In genomic region chr17:5706835-5707234, GRCh38 we compare ENCODE assay signal across 8 cellular contexts.
DNase-seq lines count a peak whose midpoint lies in the region; ATAC-seq and TF ChIP-seq lines count a peak whose summit lies in the region.

No MANE protein-coding gene starts in this region.

- peak; percentile 82 for ATAC-seq in GM23338
- no peak for ATAC-seq in GM18907 (IDR thresholded peaks at IDR 0.05; ENCODE audit: unreplicated experiment)

- peaks cover 5% of the 10 kb centered on the region for H3K27me3 Mint-ChIP-seq in GM23338 (ENCODE audit: insufficient read depth, low read depth, poor library complexity)

- no peak overlapping the region for H3K4me3 ChIP-seq in AG04450 (ENCODE audit: low read depth, low read length)
- no peak overlapping the region for H3K4me3 ChIP-seq in GM23338
- no peak overlapping the region for H3K4me3 ChIP-seq in fibroblast of mammary gland (ENCODE audit: control insufficient read depth, low read depth, low read length)

- POLR2A ChIA-PET in AG04450 (lab: Yijun Ruan, JAX) = interaction anchor here (0.6 kb wide), 1 partner anchor 811 kb away, joined by 4 read pairs; no protein-coding TSS in a partner anchor

- H3F3A ChIP-seq in GM23338 (replicated peaks; ENCODE audit: low read depth) = no peaks in the 10 kb centered on the region

- no peak overlapping the region for H3K4me3 Mint-ChIP-seq in GM23338

- H3K4me1 Mint-ChIP-seq in GM23338 = peaks cover 17% of the 10 kb centered on the region

- H3K4me1 ChIP-seq in GM23338 (ENCODE audit: insufficient read depth) = peaks cover 6% of the 10 kb centered on the region

- H3K36me3 ChIP-seq in GM23338 (ENCODE audit: insufficient read depth) = no peaks in the 10 kb centered on the region

- H3K36me3 Mint-ChIP-seq in GM23338 (ENCODE audit: low read depth) = peaks cover 6% of the 10 kb centered on the region; the same call in 1 of the 3 replicates

- H2AFZ ChIP-seq in GM23338 = 0 out of 2 replicates have a peak overlapping the region, but pooled peaks have one; percentile 45

- no peaks in the 10 kb centered on the region for H3K79me2 ChIP-seq in GM23338 (replicated peaks; ENCODE audit: insufficient read depth)

- CTCF ChIA-PET in AG04450 (lab: Charles Lee) = interaction anchor here (0.6 to 3.5 kb wide), 13 partner anchors 8 to 767 kb away, joined by 3 to 35 read pairs (median 5); no protein-coding TSS in a partner anchor

- H4K20me1 ChIP-seq in GM23338 (replicated peaks; ENCODE audit: insufficient read depth) = no peaks in the 10 kb centered on the region

- TF ChIP-seq CTCF in AG04450 (IDR thresholded peaks at IDR 0.05; ENCODE audit: low read depth, low read length) (peak; percentile 90), GM23338 (conservative IDR thresholded peaks at IDR 0.05; ENCODE audit: low read depth in 2 of 2) (peak; percentile 86 to 95), fibroblast of mammary gland (conservative IDR thresholded peaks at IDR 0.05; ENCODE audit: control insufficient read depth, insufficient read depth, low read depth, low read length) (peak; percentile 71)

- H3K27ac ChIP-seq in AG04450 (ENCODE audit: low read depth, low read length) (no peak overlapping the region), GM23338 (ENCODE audit: low read depth) (no peak overlapping the region)

- H3K4me2 ChIP-seq in GM23338 = no peak overlapping the region

- H3K27me3 ChIP-seq in AG04450 (ENCODE audit: control insufficient read depth, insufficient read depth, low read length) (peaks cover 2% of the 10 kb centered on the region), GM23338 (ENCODE audit: insufficient read depth) (no peaks in the 10 kb centered on the region)

- H3K9me2 ChIP-seq in GM23338 (ENCODE audit: insufficient read depth) = no peaks in the 10 kb centered on the region

- DNase-seq in AG04450 (ENCODE audit: low read depth, low spot score) (peak; percentile 29), GM23338 (ENCODE audit: low spot score) (peak; percentile 92), NOMO-1 (lab: John Stamatoyannopoulos, UW; ENCODE audit: unreplicated experiment in 2 of 2) (peak; percentile 5 to 40), activated T-cell treated with anti-CD3 and anti-CD28 coated beads for 24 hours (ENCODE audit: low read depth) (peak; percentile 32), fibroblast of mammary gland (ENCODE audit: low read depth) (peak; percentile 53), non-pigmented ciliary epithelial cell (ENCODE audit: low read depth) (peak; percentile 14), superior temporal gyrus (ENCODE audit: extremely low spot score) (peak; percentile 69)

- peaks cover 12% of the 10 kb centered on the region; the same call in 2 of the 3 replicates for H3K9me3 Mint-ChIP-seq in GM23338

- H3K27ac Mint-ChIP-seq in GM23338 = no peak overlapping the region

- H3K9me3 ChIP-seq in AG04450 (ENCODE audit: control insufficient read depth, insufficient read depth, low read length) = no peaks in the 10 kb centered on the region

TF ChIP-seq in GM23338, 12 proteins besides CTCF, POLR2A, EP300 and RAD21:
- TF ChIP-seq CREB1 (CRISPR knock-in tag; IDR thresholded peaks at IDR 0.05; ENCODE audit: low read depth) = no peak
- no peak for TF ChIP-seq REST (IDR thresholded peaks at IDR 0.05; ENCODE audit: unreplicated experiment)
- TF ChIP-seq ZNF114 (CRISPR knock-in tag; IDR thresholded peaks at IDR 0.05) = no peak
- no peak for TF ChIP-seq NANOG (IDR thresholded peaks at IDR 0.05; ENCODE audit: borderline replicate concordance)
- TF ChIP-seq EZH2phosphoT487 (IDR thresholded peaks at IDR 0.05; ENCODE audit: unreplicated experiment) = no peak
- TF ChIP-seq, protein P1, sequence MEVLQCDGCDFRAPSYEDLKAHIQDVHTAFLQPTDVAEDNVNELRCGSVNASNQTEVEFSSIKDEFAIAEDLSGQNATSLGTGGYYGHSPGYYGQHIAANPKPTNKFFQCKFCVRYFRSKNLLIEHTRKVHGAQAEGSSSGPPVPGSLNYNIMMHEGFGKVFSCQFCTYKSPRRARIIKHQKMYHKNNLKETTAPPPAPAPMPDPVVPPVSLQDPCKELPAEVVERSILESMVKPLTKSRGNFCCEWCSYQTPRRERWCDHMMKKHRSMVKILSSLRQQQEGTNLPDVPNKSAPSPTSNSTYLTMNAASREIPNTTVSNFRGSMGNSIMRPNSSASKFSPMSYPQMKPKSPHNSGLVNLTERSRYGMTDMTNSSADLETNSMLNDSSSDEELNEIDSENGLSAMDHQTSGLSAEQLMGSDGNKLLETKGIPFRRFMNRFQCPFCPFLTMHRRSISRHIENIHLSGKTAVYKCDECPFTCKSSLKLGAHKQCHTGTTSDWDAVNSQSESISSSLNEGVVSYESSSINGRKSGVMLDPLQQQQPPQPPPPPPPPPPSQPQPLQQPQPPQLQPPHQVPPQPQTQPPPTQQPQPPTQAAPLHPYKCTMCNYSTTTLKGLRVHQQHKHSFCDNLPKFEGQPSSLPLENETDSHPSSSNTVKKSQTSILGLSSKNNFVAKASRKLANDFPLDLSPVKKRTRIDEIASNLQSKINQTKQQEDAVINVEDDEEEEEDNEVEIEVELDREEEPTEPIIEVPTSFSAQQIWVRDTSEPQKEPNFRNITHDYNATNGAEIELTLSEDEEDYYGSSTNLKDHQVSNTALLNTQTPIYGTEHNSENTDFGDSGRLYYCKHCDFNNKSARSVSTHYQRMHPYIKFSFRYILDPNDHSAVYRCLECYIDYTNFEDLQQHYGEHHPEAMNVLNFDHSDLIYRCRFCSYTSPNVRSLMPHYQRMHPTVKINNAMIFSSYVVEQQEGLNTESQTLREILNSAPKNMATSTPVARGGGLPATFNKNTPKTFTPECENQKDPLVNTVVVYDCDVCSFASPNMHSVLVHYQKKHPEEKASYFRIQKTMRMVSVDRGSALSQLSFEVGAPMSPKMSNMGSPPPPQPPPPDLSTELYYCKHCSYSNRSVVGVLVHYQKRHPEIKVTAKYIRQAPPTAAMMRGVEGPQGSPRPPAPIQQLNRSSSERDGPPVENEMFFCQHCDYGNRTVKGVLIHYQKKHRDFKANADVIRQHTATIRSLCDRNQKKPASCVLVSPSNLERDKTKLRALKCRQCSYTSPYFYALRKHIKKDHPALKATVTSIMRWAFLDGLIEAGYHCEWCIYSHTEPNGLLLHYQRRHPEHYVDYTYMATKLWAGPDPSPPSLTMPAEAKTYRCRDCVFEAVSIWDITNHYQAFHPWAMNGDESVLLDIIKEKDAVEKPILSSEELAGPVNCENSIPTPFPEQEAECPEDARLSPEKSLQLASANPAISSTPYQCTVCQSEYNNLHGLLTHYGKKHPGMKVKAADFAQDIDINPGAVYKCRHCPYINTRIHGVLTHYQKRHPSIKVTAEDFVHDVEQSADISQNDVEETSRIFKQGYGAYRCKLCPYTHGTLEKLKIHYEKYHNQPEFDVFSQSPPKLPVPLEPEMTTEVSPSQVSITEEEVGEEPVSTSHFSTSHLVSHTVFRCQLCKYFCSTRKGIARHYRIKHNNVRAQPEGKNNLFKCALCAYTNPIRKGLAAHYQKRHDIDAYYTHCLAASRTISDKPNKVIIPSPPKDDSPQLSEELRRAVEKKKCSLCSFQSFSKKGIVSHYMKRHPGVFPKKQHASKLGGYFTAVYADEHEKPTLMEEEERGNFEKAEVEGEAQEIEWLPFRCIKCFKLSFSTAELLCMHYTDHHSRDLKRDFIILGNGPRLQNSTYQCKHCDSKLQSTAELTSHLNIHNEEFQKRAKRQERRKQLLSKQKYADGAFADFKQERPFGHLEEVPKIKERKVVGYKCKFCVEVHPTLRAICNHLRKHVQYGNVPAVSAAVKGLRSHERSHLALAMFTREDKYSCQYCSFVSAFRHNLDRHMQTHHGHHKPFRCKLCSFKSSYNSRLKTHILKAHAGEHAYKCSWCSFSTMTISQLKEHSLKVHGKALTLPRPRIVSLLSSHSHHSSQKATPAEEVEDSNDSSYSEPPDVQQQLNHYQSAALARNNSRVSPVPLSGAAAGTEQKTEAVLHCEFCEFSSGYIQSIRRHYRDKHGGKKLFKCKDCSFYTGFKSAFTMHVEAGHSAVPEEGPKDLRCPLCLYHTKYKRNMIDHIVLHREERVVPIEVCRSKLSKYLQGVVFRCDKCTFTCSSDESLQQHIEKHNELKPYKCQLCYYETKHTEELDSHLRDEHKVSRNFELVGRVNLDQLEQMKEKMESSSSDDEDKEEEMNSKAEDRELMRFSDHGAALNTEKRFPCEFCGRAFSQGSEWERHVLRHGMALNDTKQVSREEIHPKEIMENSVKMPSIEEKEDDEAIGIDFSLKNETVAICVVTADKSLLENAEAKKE (CRISPR knock-in tag; IDR thresholded peaks at IDR 0.05) = no peak

Comparison
In these comparisons a context has a peak if more than half of its experiments do, and no peak if none do; other contexts are left out.
1. DNase-seq: peak in every context shown above with its lines; median percentile 92 in GM23338; 69 in superior temporal gyrus; 53 in fibroblast of mammary gland; 32 in activated T-cell treated with anti-CD3 and anti-CD28 coated beads for 24 hours; 29 in AG04450; 22 in NOMO-1; 14 in non-pigmented ciliary epithelial cell.